ENCODE assay signal across 29 cellular contexts in genomic region chr9:17628617-17629016, GRCh38. TPM values are rescaled to one million over a fixed set of nuclear protein-coding genes. Genes with fewer than 3 reads are reported as not detected.
"Had no signal": no experiment of that assay in that cellular context is flagged by ENCODE, and none has a peak within 500 bp of the region (broad histone marks: within the 10 kb centered on the region; RNA-seq: fewer than 3 reads in every experiment).

No MANE protein-coding gene starts in this region.

- H3K79me2 ChIP-seq: parathyroid adenoma had no signal

- H3K36me3 ChIP-seq: ovary, spleen, suprapubic skin, tibial artery, transverse colon, upper lobe of right lung, uterus had no signal

- H3K9ac ChIP-seq: parathyroid adenoma had no signal

- H3K27me3 ChIP-seq: ovary, spleen, suprapubic skin, testis, tibial artery, transverse colon, upper lobe of right lung, uterus had no signal

- DNase-seq: naive thymus-derived CD8-positive, alpha-beta T cell; nephron progenitor cell; occipital lobe; ovary; posterior cingulate gyrus; psoas muscle; right cardiac atrium; spleen; stimulated activated CD4-positive, alpha-beta T cell treated with anti-CD3 and anti-CD28 coated beads, Interleukin-12 subunit alpha, Interleukin-12 subunit beta, amount 100 ng/mL, for 4 hours; stimulated activated CD4-positive, alpha-beta T cell treated with anti-CD3 and anti-CD28 coated beads, Interleukin-1b, Interleukin-23, amount 100 ng/mL, for 48 hours; stimulated activated CD4-positive, alpha-beta T cell treated with anti-CD3 and anti-CD28 coated beads, Interleukin-4, amount 100 ng/mL, for 1 hour; stimulated activated CD4-positive, alpha-beta T cell treated with anti-CD3 and anti-CD28 coated beads, Interleukin-4, amount 100 ng/mL, for 4 hours; stimulated activated CD8-positive, alpha-beta memory T cell treated with anti-CD3 and anti-CD28 coated beads, Interleukin-4, amount 100 ng/mL, for 48 hours; stimulated activated naive CD4-positive, alpha-beta T cell; stimulated activated naive CD8-positive, alpha-beta T cell treated with anti-CD3 and anti-CD28 coated beads, Interleukin-15, amount 100 ng/mL, for 72 hours; stimulated activated naive CD8-positive, alpha-beta T cell treated with anti-CD3 and anti-CD28 coated beads, Interleukin-15, Interleukin-2, amounts not matched to agents 100 U/mL and 50 U/mL, for 24 hours; substantia nigra; testis; tibial artery; transverse colon; upper lobe of right lung; uterus had no signal

- H3K4me2 ChIP-seq: smooth muscle cell had no signal

- H3K27ac ChIP-seq: ovary, parathyroid adenoma, psoas muscle, skin epidermis, spleen, suprapubic skin, testis, tibial artery, transverse colon, upper lobe of right lung, uterus had no signal

- ATAC-seq: naive thymus-derived CD8-positive, alpha-beta T cell; natural killer cell treated with Interleukin-12 subunit alpha and Interleukin-12 subunit beta and Interleukin-15 and Interleukin-18, amount 100 ng/mL, for 72 hours; psoas muscle; right cardiac atrium; sciatic nerve; stimulated activated memory B cell treated with anti-CD40 and anti-IgM and Interleukin-4, amounts not matched to agents 10 μg/mL and 1 μg/mL and 100 μg/mL, for 72 hours; stimulated activated naive CD8-positive, alpha-beta T cell treated with anti-CD3 and anti-CD28 coated beads, Interleukin-15, amount 100 ng/mL, for 72 hours; stimulated activated naive CD8-positive, alpha-beta T cell treated with anti-CD3 and anti-CD28 coated beads, Interleukin-15, Interleukin-2, amounts not matched to agents 100 U/mL and 50 U/mL, for 24 hours; upper lobe of right lung had no signal

- H3K4me1 ChIP-seq: parathyroid adenoma, psoas muscle, spleen, suprapubic skin, testis, tibial artery, transverse colon, upper lobe of right lung, uterus had no signal

- H3K4me3 ChIP-seq: ovary, psoas muscle, skin epidermis, smooth muscle cell, spleen, suprapubic skin, testis, tibial artery, transverse colon, upper lobe of right lung, uterus had no signal

- H2AFZ ChIP-seq: parathyroid adenoma had no signal

- H3K9me3 ChIP-seq: ovary, psoas muscle, spleen, suprapubic skin, testis, tibial artery, transverse colon, upper lobe of right lung, uterus had no signal

RNA-seq across cellular contexts. Expression of gene SH3GL2, which starts 49.8 kb away (rescaled TPM):
- total RNA-seq: naive thymus-derived CD8-positive, alpha-beta T cell; natural killer cell treated with Interleukin-12 subunit alpha and Interleukin-12 subunit beta and Interleukin-15 and Interleukin-18, amount 100 ng/mL, for 72 hours; psoas muscle; smooth muscle cell; spleen; suprapubic skin had no signal
- polyA plus RNA-seq: naive thymus-derived CD8-positive, alpha-beta T cell; smooth muscle cell had no signal
